ENCODE assay signal across 16 cellular contexts in the genomic region with DNA sequence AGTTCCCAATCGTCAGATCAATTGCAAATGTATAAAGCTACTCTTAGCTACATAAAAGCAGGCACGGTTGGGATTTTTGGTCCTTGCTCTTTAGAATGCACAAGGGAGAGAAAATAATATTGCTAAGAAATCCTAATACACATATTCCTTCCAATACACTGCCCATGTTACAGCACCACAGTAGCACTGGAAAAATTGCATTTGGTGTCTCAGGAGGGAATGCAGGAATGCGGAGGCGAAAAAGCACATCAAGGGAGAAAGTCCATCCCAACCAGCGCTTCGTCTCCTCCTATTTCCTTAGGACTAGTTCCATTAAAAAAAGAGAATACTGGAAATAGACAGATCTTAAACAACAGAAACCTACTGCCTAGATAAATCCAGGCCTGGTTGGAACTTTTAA.
"Had no signal": no experiment of that assay in that cellular context is flagged by ENCODE, and none has a peak within 500 bp of the region (broad histone marks: within the 10 kb centered on the region; RNA-seq: fewer than 3 reads in every experiment).

No MANE protein-coding gene starts in this region.

- H3K27me3 Mint-ChIP-seq: naive thymus-derived CD8-positive, alpha-beta T cell; stimulated activated naive B cell treated with anti-CD40 and anti-IgM and Interleukin-4, amounts not matched to agents 10 μg/mL and 1 μg/mL and 100 μg/mL, for 72 hours; stimulated activated naive CD8-positive, alpha-beta T cell treated with anti-CD3 and anti-CD28 coated beads, Interleukin-15, amount 100 ng/mL, for 72 hours had no signal

- H3K36me3 Mint-ChIP-seq: stimulated activated naive B cell treated with anti-CD40 and anti-IgM and Interleukin-4, amounts not matched to agents 10 μg/mL and 1 μg/mL and 100 μg/mL, for 72 hours had no signal

- H3K27ac ChIP-seq: coronary artery, neutrophil, right atrium auricular region, skin epidermis, testis, tibial nerve had no signal

- H3K9me3 ChIP-seq: neutrophil, right atrium auricular region, sigmoid colon, testis, tibial nerve had no signal

- H3K4me1 ChIP-seq: testis, tibial nerve had no signal

- DNase-seq: effector CD4-positive, alpha-beta T cell; left colon; left ventricle myocardium superior; naive thymus-derived CD8-positive, alpha-beta T cell; sigmoid colon; stimulated activated CD4-positive, alpha-beta T cell treated with anti-CD3 and anti-CD28 coated beads, Interleukin-2, amount 100 ng/mL, for 24 hours; stimulated activated CD4-positive, alpha-beta T cell treated with anti-CD3 and anti-CD28 coated beads, Interleukin-4, amount 100 ng/mL, for 4 hours; stimulated activated naive B cell treated with anti-CD40 and anti-IgM and Interleukin-4, amounts not matched to agents 10 μg/mL and 1 μg/mL and 100 μg/mL, for 72 hours; stimulated activated naive CD8-positive, alpha-beta T cell treated with anti-CD3 and anti-CD28 coated beads, Interleukin-15, amount 100 ng/mL, for 72 hours; testis had no signal

- H3K27me3 ChIP-seq: neutrophil, right atrium auricular region, sigmoid colon, testis, tibial nerve had no signal

- ATAC-seq: left ventricle myocardium superior; naive thymus-derived CD8-positive, alpha-beta T cell; stimulated activated naive B cell treated with anti-CD40 and anti-IgM and Interleukin-4, amounts not matched to agents 10 μg/mL and 1 μg/mL and 100 μg/mL, for 72 hours; stimulated activated naive CD8-positive, alpha-beta T cell treated with anti-CD3 and anti-CD28 coated beads, Interleukin-15, amount 100 ng/mL, for 72 hours had no signal

- H3K36me3 ChIP-seq: neutrophil, right atrium auricular region, sigmoid colon, tibial nerve had no signal

- H3K4me1 Mint-ChIP-seq: stimulated activated naive B cell treated with anti-CD40 and anti-IgM and Interleukin-4, amounts not matched to agents 10 μg/mL and 1 μg/mL and 100 μg/mL, for 72 hours; stimulated activated naive CD8-positive, alpha-beta T cell treated with anti-CD3 and anti-CD28 coated beads, Interleukin-15, amount 100 ng/mL, for 72 hours had no signal

- H3K4me3 ChIP-seq: coronary artery, lung, right atrium auricular region, sigmoid colon, skin epidermis, testis, tibial nerve had no signal

- H3K27ac Mint-ChIP-seq: naive thymus-derived CD8-positive, alpha-beta T cell; stimulated activated naive B cell treated with anti-CD40 and anti-IgM and Interleukin-4, amounts not matched to agents 10 μg/mL and 1 μg/mL and 100 μg/mL, for 72 hours; stimulated activated naive CD8-positive, alpha-beta T cell treated with anti-CD3 and anti-CD28 coated beads, Interleukin-15, amount 100 ng/mL, for 72 hours had no signal

- H3K4me3 Mint-ChIP-seq: naive thymus-derived CD8-positive, alpha-beta T cell; stimulated activated naive B cell treated with anti-CD40 and anti-IgM and Interleukin-4, amounts not matched to agents 10 μg/mL and 1 μg/mL and 100 μg/mL, for 72 hours; stimulated activated naive CD8-positive, alpha-beta T cell treated with anti-CD3 and anti-CD28 coated beads, Interleukin-15, amount 100 ng/mL, for 72 hours had no signal
